In the genomic region with DNA sequence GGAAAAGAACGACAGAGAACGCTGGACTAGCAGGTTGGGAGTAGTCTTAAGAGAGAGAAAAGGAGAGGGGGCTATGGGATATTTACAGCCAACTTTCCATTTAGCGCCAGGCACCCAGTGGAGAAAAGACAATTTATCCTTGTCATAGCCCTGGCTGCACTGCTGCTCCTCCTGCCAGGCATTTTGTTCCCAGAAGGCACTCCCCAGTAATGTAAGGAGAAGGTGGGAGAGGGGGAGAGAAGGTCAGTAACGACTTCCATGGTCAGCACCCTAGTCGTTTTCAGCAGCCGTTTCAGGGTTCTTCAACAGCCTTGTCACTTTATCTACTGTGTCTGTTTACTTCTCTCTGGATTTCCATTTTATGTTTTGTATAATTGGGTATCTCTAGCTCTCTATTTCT, we compare ENCODE assay signal across 30 cellular contexts.
"Had no signal": no experiment of that assay in that cellular context is flagged by ENCODE, and none has a peak within 500 bp of the region (broad histone marks: within the 10 kb centered on the region; RNA-seq: fewer than 3 reads in every experiment).

No MANE protein-coding gene starts in this region.

- H3K27ac ChIP-seq: neutrophil, right lobe of liver, thoracic aorta, WERI-Rb-1 had no signal

- H3K4me1 ChIP-seq: right lobe of liver had no signal

- H3K9me3 ChIP-seq: neutrophil, right lobe of liver, thoracic aorta had no signal

- ATAC-seq: activated naive CD8-positive, alpha-beta T cell treated with anti-CD3 and anti-CD28 coated beads, Interleukin-2, amount 50 U/mL, for 24 hours; effector memory CD8-positive, alpha-beta T cell; esophagus mucosa; left cardiac atrium; natural killer cell; right lobe of liver; stimulated activated naive CD8-positive, alpha-beta T cell treated with anti-CD3 and anti-CD28 coated beads, Interleukin-15, Interleukin-2, amounts not matched to agents 100 U/mL and 50 U/mL, for 24 hours had no signal

- H3K4me3 Mint-ChIP-seq: activated CD4-positive, alpha-beta memory T cell treated with anti-CD3 and anti-CD28 coated beads, Interleukin-2, amount 10 ng/mL, durations not matched to agents 7 days and 5 days; activated CD4-positive, alpha-beta T cell treated with anti-CD3 and anti-CD28 coated beads, Interleukin-2, amount 10 ng/mL, durations not matched to agents 7 days and 5 days; activated naive CD8-positive, alpha-beta T cell treated with anti-CD3 and anti-CD28 coated beads, Interleukin-2, amount 50 U/mL, for 24 hours; activated T-cell treated with anti-CD3 and anti-CD28 coated beads, Interleukin-2, amount 50 U/mL, for 24 hours; effector memory CD8-positive, alpha-beta T cell; natural killer cell had no signal

- H3K27me3 Mint-ChIP-seq: activated CD4-positive, alpha-beta memory T cell treated with anti-CD3 and anti-CD28 coated beads, Interleukin-2, amount 10 ng/mL, durations not matched to agents 7 days and 5 days; activated CD4-positive, alpha-beta T cell treated with anti-CD3 and anti-CD28 coated beads, Interleukin-2, amount 10 ng/mL, durations not matched to agents 7 days and 5 days; activated naive CD8-positive, alpha-beta T cell treated with anti-CD3 and anti-CD28 coated beads, Interleukin-2, amount 50 U/mL, for 24 hours; activated T-cell treated with anti-CD3 and anti-CD28 coated beads, Interleukin-2, amount 50 U/mL, for 24 hours; effector memory CD8-positive, alpha-beta T cell had no signal

- H3K9me3 Mint-ChIP-seq: activated CD4-positive, alpha-beta memory T cell treated with anti-CD3 and anti-CD28 coated beads, Interleukin-2, amount 10 ng/mL, durations not matched to agents 7 days and 5 days; activated CD4-positive, alpha-beta T cell treated with anti-CD3 and anti-CD28 coated beads, Interleukin-2, amount 10 ng/mL, durations not matched to agents 7 days and 5 days; activated naive CD8-positive, alpha-beta T cell treated with anti-CD3 and anti-CD28 coated beads, Interleukin-2, amount 50 U/mL, for 24 hours; activated T-cell treated with anti-CD3 and anti-CD28 coated beads, Interleukin-2, amount 50 U/mL, for 24 hours; effector memory CD8-positive, alpha-beta T cell; natural killer cell had no signal

- DNase-seq: activated CD4-positive, alpha-beta memory T cell treated with anti-CD3 and anti-CD28 coated beads, Interleukin-2, amount 10 ng/mL, durations not matched to agents 7 days and 5 days; activated CD4-positive, alpha-beta T cell treated with anti-CD3 and anti-CD28 coated beads for 1 hour; activated CD4-positive, alpha-beta T cell treated with anti-CD3 and anti-CD28 coated beads, Interleukin-2, amount 10 ng/mL, durations not matched to agents 7 days and 5 days; activated CD8-positive, alpha-beta memory T cell treated with anti-CD3 and anti-CD28 coated beads, Interleukin-2, amount 50 U/mL, for 48 hours; activated gamma-delta T cell treated with Interleukin-2 at 50 U/mL for 16 hours; activated naive CD4-positive, alpha-beta T cell treated with anti-CD3 and anti-CD28 coated beads, Interleukin-2, amount 50 U/mL, for 16 hours; activated naive CD8-positive, alpha-beta T cell treated with anti-CD3 and anti-CD28 coated beads, Interleukin-2, amount 50 U/mL, for 24 hours; activated T-cell treated with anti-CD3 and anti-CD28 coated beads, Interleukin-2, amount 50 U/mL, for 24 hours; amygdala; caudate nucleus; cortex of kidney; effector memory CD8-positive, alpha-beta T cell; foreskin fibroblast; head of caudate nucleus; hippocampal formation; left cardiac atrium; mammary epithelial cell; natural killer cell; right lobe of liver; stimulated activated CD4-positive, alpha-beta T cell treated with anti-CD3 and anti-CD28 coated beads, Interleukin-2, amount 100 ng/mL, for 48 hours; stimulated activated naive CD8-positive, alpha-beta T cell treated with anti-CD3 and anti-CD28 coated beads, Interleukin-15, Interleukin-2, amounts not matched to agents 100 U/mL and 50 U/mL, for 24 hours; T1000; trophoblast cell; WERI-Rb-1 had no signal

- FAIRE-seq: endothelial cell of umbilical vein, keratinocyte, urothelium cell line had no signal

- H3K36me3 ChIP-seq: neutrophil, right lobe of liver, thoracic aorta, WERI-Rb-1 had no signal

- H3K4me1 Mint-ChIP-seq: activated CD4-positive, alpha-beta memory T cell treated with anti-CD3 and anti-CD28 coated beads, Interleukin-2, amount 10 ng/mL, durations not matched to agents 7 days and 5 days; activated CD4-positive, alpha-beta T cell treated with anti-CD3 and anti-CD28 coated beads, Interleukin-2, amount 10 ng/mL, durations not matched to agents 7 days and 5 days; activated naive CD8-positive, alpha-beta T cell treated with anti-CD3 and anti-CD28 coated beads, Interleukin-2, amount 50 U/mL, for 24 hours; natural killer cell had no signal

- H3K27me3 ChIP-seq: neutrophil, right lobe of liver had no signal

- H3K27ac Mint-ChIP-seq: activated CD4-positive, alpha-beta memory T cell treated with anti-CD3 and anti-CD28 coated beads, Interleukin-2, amount 10 ng/mL, durations not matched to agents 7 days and 5 days; activated CD4-positive, alpha-beta T cell treated with anti-CD3 and anti-CD28 coated beads, Interleukin-2, amount 10 ng/mL, durations not matched to agents 7 days and 5 days; activated naive CD8-positive, alpha-beta T cell treated with anti-CD3 and anti-CD28 coated beads, Interleukin-2, amount 50 U/mL, for 24 hours; activated T-cell treated with anti-CD3 and anti-CD28 coated beads, Interleukin-2, amount 50 U/mL, for 24 hours; effector memory CD8-positive, alpha-beta T cell; natural killer cell had no signal

- H3K36me3 Mint-ChIP-seq: natural killer cell had no signal

- H3K4me3 ChIP-seq: right lobe of liver, thoracic aorta had no signal
